8 cellular contexts compared by ENCODE assay signal in genomic region chr17:44503080-44503842, GRCh38. TPM values are rescaled to one million over a fixed set of nuclear protein-coding genes. Genes with fewer than 3 reads are reported as not detected.
DNase-seq lines count a peak whose midpoint lies in the region; ATAC-seq, FAIRE-seq and TF ChIP-seq lines count a peak whose summit lies in the region.

TSS of gene GPATCH8 (minus strand) at chr17:44503406. CDS start at chr17:44503370, 36 bp downstream.

- POLR2A ChIA-PET in WTC11 (lab: Charles Lee): interaction anchor here (0.7 to 1.4 kb wide), 2 partner anchors 20 to 90 kb away, joined by 4 read pairs; no protein-coding TSS in a partner anchor

- peak; percentile 88 for ATAC-seq in HG03175 (IDR thresholded peaks at IDR 0.05; ENCODE audit: unreplicated experiment)
- peak; percentile 97 for ATAC-seq in WTC11

- no peaks in the 10 kb centered on the region for H3K27me3 ChIP-seq in bronchial epithelial cell (ENCODE audit: control insufficient read depth, insufficient read depth, low read length)

- CTCF ChIA-PET in WTC11 (lab: Charles Lee): interaction anchor here (0.8 to 2.1 kb wide), 7 partner anchors 9 to 169 kb away, joined by 3 to 20 read pairs (median 5); partner anchors contain the start of gene FAM171A2

- H3K4me3 Mint-ChIP-seq in WTC11 (peak within 1 kb of the TSS; percentile 99), immature natural killer cell (peak within 1 kb of the TSS; percentile 94 to 98 (median 97))

- H3K9me3 Mint-ChIP-seq in WTC11 (no peaks in the 10 kb centered on the region), immature natural killer cell (no peaks in the 10 kb centered on the region)

- no peaks in the 10 kb centered on the region for H3K36me3 Mint-ChIP-seq in WTC11
- no peaks in the 10 kb centered on the region for H3K36me3 Mint-ChIP-seq in immature natural killer cell

- peak; percentile 74 for TF ChIP-seq POLR2A in GM18951 (IDR thresholded peaks at IDR 0.05; ENCODE audit: extremely low read depth, insufficient read depth, insufficient read length)

- in situ Hi-C loops in GM18951 (cut with MboI; ENCODE audit: low sequenced_read_pairs, unreplicated experiment): loop anchor here (25.0 kb wide), 1 partner anchor 291 kb away; the partner anchor contains the start of gene UBTF

- peak within 1 kb of the TSS; percentile 63 for H3K4me3 ChIP-seq in bronchial epithelial cell (ENCODE audit: low read depth, low read length)

- peak; percentile 100 for DNase-seq in AG08395 (ENCODE audit: low spot score)
- peak; percentile 92 for DNase-seq in NCI-H226
- DNase-seq in WTC11 (ENCODE audit: low spot score): peak; percentile 96
- DNase-seq in bronchial epithelial cell (ENCODE audit: low read depth): peak; percentile 81
- DNase-seq in immature natural killer cell: peak; percentile 96 to 97 (median 96)
- DNase-seq in smooth muscle cell of the brain vasculature (ENCODE audit: low read depth, low spot score): peak; percentile 86

- H3K27ac Mint-ChIP-seq in WTC11: peak within 1 kb of the TSS; percentile 100
- H3K27ac Mint-ChIP-seq in immature natural killer cell: peak within 1 kb of the TSS; percentile 94 to 97 (median 96)

- no peaks in the 10 kb centered on the region for H3K36me3 ChIP-seq in bronchial epithelial cell (ENCODE audit: control insufficient read depth, insufficient read depth, low read length)

- H3K4me1 Mint-ChIP-seq in WTC11 (peaks cover 22% of the 10 kb centered on the region), immature natural killer cell (peaks cover 49 to 56% of the 10 kb centered on the region in 2 donors)

- FAIRE-seq in bronchial epithelial cell (lab: Jason Lieb, UNC): no peak

- TF ChIP-seq CTCF in WTC11 (IDR thresholded peaks at IDR 0.05) (no peak), bronchial epithelial cell (IDR thresholded peaks at IDR 0.05; ENCODE audit: insufficient read depth, low read length, severe bottlenecking) (no peak)

- H3K27me3 Mint-ChIP-seq in WTC11 (ENCODE audit: low read depth) (peaks cover 16% of the 10 kb centered on the region), immature natural killer cell (ENCODE audit: low read depth in 3 of 3) (peaks cover 0 to 15% (median 3%) of the 10 kb centered on the region in 3 donors)

TF ChIP-seq in WTC11, 78 proteins besides CTCF, POLR2A, EP300 and RAD21 (continues in another document):
- TF ChIP-seq ZBTB43 (CRISPR knock-in tag; IDR thresholded peaks at IDR 0.05) (peak; percentile 68), GRHL2 (CRISPR knock-in tag; IDR thresholded peaks at IDR 0.05; ENCODE audit: insufficient replicate concordance, severe bottlenecking) (no peak), SOX15 (CRISPR knock-in tag; IDR thresholded peaks at IDR 0.05) (no peak), ERG (CRISPR knock-in tag; IDR thresholded peaks at IDR 0.05) (no peak), FOXK1 (CRISPR knock-in tag; IDR thresholded peaks at IDR 0.05) (peak; percentile 91), JAZF1 (CRISPR knock-in tag; IDR thresholded peaks at IDR 0.05) (no peak), FOXP1 (CRISPR knock-in tag; IDR thresholded peaks at IDR 0.05; ENCODE audit: borderline replicate concordance) (peak; percentile 66; the same call in 1 of the 2 replicates), ELF4 (CRISPR knock-in tag; IDR thresholded peaks at IDR 0.05; ENCODE audit: low read depth) (no peak), ZNF425 (CRISPR knock-in tag; conservative IDR thresholded peaks at IDR 0.05) (no peak), NFYB (CRISPR knock-in tag; conservative IDR thresholded peaks at IDR 0.05; ENCODE audit: low read depth) (no peak), AR (CRISPR knock-in tag; IDR thresholded peaks at IDR 0.05) (no peak), MXD4 (CRISPR knock-in tag; IDR thresholded peaks at IDR 0.05; ENCODE audit: borderline replicate concordance) (no peak), ATF3 (CRISPR knock-in tag; conservative IDR thresholded peaks at IDR 0.05) (no peak), ZNF416 (CRISPR knock-in tag; IDR thresholded peaks at IDR 0.05) (peak; percentile 52; the same call in 1 of the 2 replicates), HMGA2 (CRISPR knock-in tag; IDR thresholded peaks at IDR 0.05) (no peak)
- TF ChIP-seq, protein P1, sequence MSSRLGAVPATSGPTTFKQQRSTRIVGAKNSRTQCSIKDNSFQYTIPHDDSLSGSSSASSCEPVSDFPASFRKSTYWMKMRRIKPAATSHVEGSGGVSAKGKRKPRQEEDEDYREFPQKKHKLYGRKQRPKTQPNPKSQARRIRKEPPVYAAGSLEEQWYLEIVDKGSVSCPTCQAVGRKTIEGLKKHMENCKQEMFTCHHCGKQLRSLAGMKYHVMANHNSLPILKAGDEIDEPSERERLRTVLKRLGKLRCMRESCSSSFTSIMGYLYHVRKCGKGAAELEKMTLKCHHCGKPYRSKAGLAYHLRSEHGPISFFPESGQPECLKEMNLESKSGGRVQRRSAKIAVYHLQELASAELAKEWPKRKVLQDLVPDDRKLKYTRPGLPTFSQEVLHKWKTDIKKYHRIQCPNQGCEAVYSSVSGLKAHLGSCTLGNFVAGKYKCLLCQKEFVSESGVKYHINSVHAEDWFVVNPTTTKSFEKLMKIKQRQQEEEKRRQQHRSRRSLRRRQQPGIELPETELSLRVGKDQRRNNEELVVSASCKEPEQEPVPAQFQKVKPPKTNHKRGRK (CRISPR knock-in tag; IDR thresholded peaks at IDR 0.05; ENCODE audit: borderline replicate concordance): no peak
- TF ChIP-seq, protein P2, sequence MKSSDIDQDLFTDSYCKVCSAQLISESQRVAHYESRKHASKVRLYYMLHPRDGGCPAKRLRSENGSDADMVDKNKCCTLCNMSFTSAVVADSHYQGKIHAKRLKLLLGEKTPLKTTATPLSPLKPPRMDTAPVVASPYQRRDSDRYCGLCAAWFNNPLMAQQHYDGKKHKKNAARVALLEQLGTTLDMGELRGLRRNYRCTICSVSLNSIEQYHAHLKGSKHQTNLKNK (CRISPR knock-in tag; IDR thresholded peaks at IDR 0.05): no peak

RNA-seq across cellular contexts. Expression of gene GPATCH8, which starts in this region (rescaled TPM):
- total RNA-seq in WTC11 (2021): 51.9 to 52.4 TPM (median 51.9 TPM) in 3 replicates
- 12.3 and 14.2 TPM in 2 replicates for total RNA-seq in bronchial epithelial cell
- 100 to 1,000 TPM in 1 of 3 donors, 10 to 100 TPM in 2; 15.5 to 101 (median 22.1) TPM for polyA plus RNA-seq in immature natural killer cell

Comparison
In these comparisons a context has a peak if more than half of its experiments do, and no peak if none do; other contexts are left out.
1. Peak in every context shown above with its lines: DNase-seq, ATAC-seq and H3K4me3 ChIP-seq.